11 cellular contexts compared by ENCODE assay signal in the genomic region with DNA sequence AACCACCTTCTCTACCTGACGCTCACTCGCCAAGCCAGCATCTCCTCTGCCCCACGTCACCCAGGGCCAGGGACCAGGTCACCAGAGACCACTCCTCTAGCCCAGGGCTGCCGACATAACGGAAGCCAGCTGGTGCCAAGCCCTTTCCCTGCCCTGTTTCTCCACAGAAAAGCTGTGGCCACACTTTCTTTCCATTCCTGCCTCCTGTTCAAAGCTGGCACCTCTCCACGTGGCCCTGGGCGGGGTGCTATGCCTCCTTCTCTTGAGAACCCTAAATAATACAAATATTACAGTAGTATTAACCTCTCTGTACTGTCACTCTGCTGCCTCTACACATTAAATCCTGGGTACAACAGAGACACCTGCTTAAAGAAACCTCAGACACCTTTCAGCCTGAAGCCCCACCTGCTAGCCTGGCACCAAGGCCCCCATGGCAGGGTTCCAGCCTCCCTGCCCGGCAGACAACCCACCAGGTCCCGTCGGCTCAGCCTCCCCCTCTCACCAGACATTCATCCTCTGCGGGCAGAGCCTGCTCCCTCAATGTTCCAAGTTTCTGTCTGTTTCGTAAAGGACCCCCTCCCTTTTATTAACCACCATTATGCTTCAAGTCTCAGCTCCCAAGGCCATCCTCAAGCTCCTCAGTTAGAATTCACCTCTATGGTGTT.
"Had no signal": no experiment of that assay in that cellular context is flagged by ENCODE, and none has a peak within 500 bp of the region (broad histone marks: within the 10 kb centered on the region; RNA-seq: fewer than 3 reads in every experiment).

No MANE protein-coding gene starts in this region.

- H3K27me3 Mint-ChIP-seq: naive B cell; stimulated activated naive B cell treated with anti-CD40 and anti-IgM and Interleukin-4, amounts not matched to agents 10 μg/mL and 1 μg/mL and 100 μg/mL, for 72 hours had no signal

- ATAC-seq: sciatic nerve; stimulated activated naive B cell treated with anti-CD40 and anti-IgM and Interleukin-4, amounts not matched to agents 10 μg/mL and 1 μg/mL and 100 μg/mL, for 72 hours had no signal

- H3K9me3 Mint-ChIP-seq: activated naive CD4-positive, alpha-beta T cell treated with anti-CD3 and anti-CD28 coated beads for 36 hours; mesothelial cell of epicardium; naive B cell had no signal

- H3K27ac ChIP-seq: body of pancreas, esophagus squamous epithelium, transverse colon, VCaP had no signal

- H3K4me3 ChIP-seq: body of pancreas, esophagus squamous epithelium, spleen, transverse colon had no signal

- H3K4me3 Mint-ChIP-seq: activated naive CD4-positive, alpha-beta T cell treated with anti-CD3 and anti-CD28 coated beads for 36 hours; mesothelial cell of epicardium; stimulated activated naive B cell treated with anti-CD40 and anti-IgM and Interleukin-4, amounts not matched to agents 10 μg/mL and 1 μg/mL and 100 μg/mL, for 72 hours had no signal

- H3K27me3 ChIP-seq: body of pancreas, esophagus squamous epithelium, spleen, transverse colon had no signal

- H3K9me3 ChIP-seq: body of pancreas, esophagus squamous epithelium, spleen, transverse colon had no signal

- H3K4me1 ChIP-seq: transverse colon had no signal

- H3K27ac Mint-ChIP-seq: activated naive CD4-positive, alpha-beta T cell treated with anti-CD3 and anti-CD28 coated beads for 36 hours; mesothelial cell of epicardium; stimulated activated naive B cell treated with anti-CD40 and anti-IgM and Interleukin-4, amounts not matched to agents 10 μg/mL and 1 μg/mL and 100 μg/mL, for 72 hours had no signal

- DNase-seq: cerebellar nuclear complex; esophagus squamous epithelium; naive B cell; stimulated activated naive B cell treated with anti-CD40 and anti-IgM and Interleukin-4, amounts not matched to agents 10 μg/mL and 1 μg/mL and 100 μg/mL, for 72 hours had no signal

- H3K4me1 Mint-ChIP-seq: mesothelial cell of epicardium had no signal
